19 cellular contexts compared by ENCODE assay signal in genomic region chr14:69941768-69942742, GRCh38.
A peak's percentile ranks its signal among the peaks of the same experiment; 100 is the strongest.
DNase-seq lines count a peak whose midpoint lies in the region; ATAC-seq and TF ChIP-seq lines count a peak whose summit lies in the region.
"Had no signal": no experiment of that assay in that cellular context is flagged by ENCODE, and none has a peak within 500 bp of the region (broad histone marks: within the 10 kb centered on the region; RNA-seq: fewer than 3 reads in every experiment).

No MANE protein-coding gene starts in this region.

- H4K20me1 ChIP-seq in SK-N-SH (ENCODE audit: insufficient read depth) = no peaks in the 10 kb centered on the region

- H3K36me3 ChIP-seq in SK-N-SH (replicated peaks in 1 of 2; ENCODE audit: control insufficient read depth in 1 of 2, insufficient read depth in 2 of 2, low read length in 1 of 2) (no peaks in the 10 kb centered on the region), liver (ENCODE audit: control insufficient read depth in 4 of 4, insufficient read depth in 3 of 4, low read depth in 1 of 4, low read length in 3 of 4) (peaks cover 0 to 4% (median 0%) of the 10 kb centered on the region in 4 donors), breast epithelium (no peaks in the 10 kb centered on the region)
- H3K36me3 ChIP-seq: BE2C had no signal

- H3K9ac ChIP-seq in SK-N-SH (no peak overlapping the region), liver (ENCODE audit: low read depth in 1 of 2, low read length in 2 of 2) (no peak overlapping the region)
- H3K9ac ChIP-seq: GM23248, KMS-11 had no signal

- POLR2A ChIA-PET in SK-N-SH (lab: Yijun Ruan, JAX) = interaction anchor here (1.3 kb wide), 1 partner anchor 61 kb away, joined by 4 read pairs; no protein-coding TSS in a partner anchor

- DNase-seq in NCI-H82 (lab: John Stamatoyannopoulos, UW) = peak; percentile 16
- DNase-seq in NCI-H82 treated with DMSO at 0.1 percent for 48 hours (lab: John Stamatoyannopoulos, UW; ENCODE audit: unreplicated experiment) = no peak
- peak; percentile 35 for DNase-seq in SK-N-SH
- no peak for DNase-seq in activated T-helper 1 cell treated with anti-CD3 and anti-CD28 coated beads, Interleukin-12 subunit alpha, Interleukin-12 subunit beta, Interleukin-2, Interleukin-4 antibody, amounts not matched to agents 30 ng/mL and 10 ng/mL and 1 ng/mL, durations not matched to agents 14 hours and 24 hours and 36 hours (ENCODE audit: low spot score)
- DNase-seq in NCI-H146 treated with DMSO at 0.1 percent for 48 hours (lab: John Stamatoyannopoulos, UW; ENCODE audit: unreplicated experiment) = no peak
- no peak for DNase-seq in breast epithelium (ENCODE audit: low spot score in 2 of 2)
- DNase-seq: BE2C; CD4-positive, alpha-beta T cell; DND-41; GM23248; HCEC 1CT; NCI-H1092 had no signal

- intact Hi-C loops in activated T-helper 1 cell treated with anti-CD3 and anti-CD28 coated beads, Interleukin-12 subunit alpha, Interleukin-12 subunit beta, Interleukin-2, Interleukin-4 antibody, amounts not matched to agents 30 ng/mL and 10 ng/mL and 1 ng/mL, durations not matched to agents 14 hours and 24 hours and 36 hours (cut with micrococcal nuclease) = no loop called here
- intact Hi-C loops in breast epithelium (cut with DNase I; ENCODE audit: low total_unique reads) = no loop called here

- no peaks in the 10 kb centered on the region for H3K27me3 ChIP-seq in SK-N-SH (ENCODE audit: insufficient read depth)
- H3K27me3 ChIP-seq in liver (ENCODE audit: control insufficient read depth in 4 of 4, insufficient read depth in 4 of 4, low read length in 3 of 4) = no peaks in the 10 kb centered on the region
- H3K27me3 ChIP-seq in breast epithelium = no peaks in the 10 kb centered on the region

- no peak for ATAC-seq in GM19452 (IDR thresholded peaks at IDR 0.05; ENCODE audit: unreplicated experiment)
- ATAC-seq: GM12878, Panc1 had no signal

- H3K27ac Mint-ChIP-seq in activated T-helper 1 cell treated with anti-CD3 and anti-CD28 coated beads, Interleukin-12 subunit alpha, Interleukin-12 subunit beta, Interleukin-2, Interleukin-4 antibody, amounts not matched to agents 30 ng/mL and 10 ng/mL and 1 ng/mL, durations not matched to agents 14 hours and 24 hours and 36 hours = no peak overlapping the region
- H3K27ac Mint-ChIP-seq: CD4-positive, alpha-beta T cell had no signal

- H3K36me3 Mint-ChIP-seq in activated T-helper 1 cell treated with anti-CD3 and anti-CD28 coated beads, Interleukin-12 subunit alpha, Interleukin-12 subunit beta, Interleukin-2, Interleukin-4 antibody, amounts not matched to agents 30 ng/mL and 10 ng/mL and 1 ng/mL, durations not matched to agents 14 hours and 24 hours and 36 hours (ENCODE audit: low read depth) = no peaks in the 10 kb centered on the region

- no peaks in the 10 kb centered on the region for H3K9me2 ChIP-seq in SK-N-SH

- no peak for TF ChIP-seq RAD21 in SK-N-SH (IDR thresholded peaks at IDR 0.05; ENCODE audit: low read length)
- peak; percentile 7 to 22 for TF ChIP-seq RAD21 in liver (IDR thresholded peaks at IDR 0.05)

- TF ChIP-seq EP300 in SK-N-SH (IDR thresholded peaks at IDR 0.05; ENCODE audit: borderline replicate concordance in 1 of 2, low read depth in 1 of 2, low read length in 1 of 2) = peak in 1 of 2 experiments; percentile 93; a peak in 2 of 4 replicates

- no peaks in the 10 kb centered on the region for H3K4me1 Mint-ChIP-seq in activated T-helper 1 cell treated with anti-CD3 and anti-CD28 coated beads, Interleukin-12 subunit alpha, Interleukin-12 subunit beta, Interleukin-2, Interleukin-4 antibody, amounts not matched to agents 30 ng/mL and 10 ng/mL and 1 ng/mL, durations not matched to agents 14 hours and 24 hours and 36 hours (ENCODE audit: low read depth)

- no peak overlapping the region for H3K4me2 ChIP-seq in SK-N-SH
- H3K4me2 ChIP-seq: KMS-11 had no signal

- no peak overlapping the region for H3K4me3 ChIP-seq in SK-N-SH (ENCODE audit: low read depth in 2 of 2, low read length in 1 of 2)
- peak overlapping the region in 1 of 3 donors; percentile 3 for H3K4me3 ChIP-seq in liver (ENCODE audit: low read depth in 1 of 3, low read length in 3 of 3)
- no peak overlapping the region for H3K4me3 ChIP-seq in breast epithelium
- H3K4me3 ChIP-seq: GM12878, GM23248, SK-N-MC had no signal

- H3K4me1 ChIP-seq in SK-N-SH (ENCODE audit: control insufficient read depth in 1 of 2, insufficient read depth in 2 of 2, low read depth in 1 of 2, low read length in 1 of 2) (peaks cover 0 to 50% of the 10 kb centered on the region in 2 experiments; a peak in 2 of 4 replicates), liver (ENCODE audit: control insufficient read depth in 4 of 4, insufficient read depth in 4 of 4, low read length in 3 of 4) (peaks cover 11 to 74% (median 50%) of the 10 kb centered on the region in 4 donors), breast epithelium (no peaks in the 10 kb centered on the region)
- H3K4me1 ChIP-seq: BE2C had no signal

- H3K27me3 Mint-ChIP-seq in activated T-helper 1 cell treated with anti-CD3 and anti-CD28 coated beads, Interleukin-12 subunit alpha, Interleukin-12 subunit beta, Interleukin-2, Interleukin-4 antibody, amounts not matched to agents 30 ng/mL and 10 ng/mL and 1 ng/mL, durations not matched to agents 14 hours and 24 hours and 36 hours (ENCODE audit: insufficient read depth) = peaks cover 14% of the 10 kb centered on the region

- H3K27ac ChIP-seq in SK-N-SH (ENCODE audit: low read depth in 2 of 2, low read length in 1 of 2) (peak overlapping the region in 1 of 2 experiments; percentile 94; a peak in 2 of 4 replicates), liver (ENCODE audit: low read depth in 1 of 2, low read length in 2 of 2) (peak overlapping the region; percentile 71 to 77), breast epithelium (no peak overlapping the region)
- H3K27ac ChIP-seq: 22Rv1, GM23248, KMS-11, SK-N-MC had no signal

- no peaks in the 10 kb centered on the region for H3K9me3 ChIP-seq in SK-N-SH
- H3K9me3 ChIP-seq in liver (ENCODE audit: control insufficient read depth in 4 of 4, low read length in 3 of 4) = peaks cover 0 to 8% (median 1%) of the 10 kb centered on the region in 4 donors
- peaks cover 0 to 8% of the 10 kb centered on the region in 2 donors for H3K9me3 ChIP-seq in breast epithelium
- H3K9me3 ChIP-seq: BE2C had no signal

- H3F3A ChIP-seq in SK-N-SH (replicated peaks; ENCODE audit: insufficient read depth) = no peaks in the 10 kb centered on the region

- TF ChIP-seq POLR2A in breast epithelium (IDR thresholded peaks at IDR 0.05) = no peak

- CTCF ChIA-PET in SK-N-SH (lab: Yijun Ruan, JAX) = interaction anchor here (0.7 to 8.5 kb wide), 5 partner anchors 11 to 86 kb away, joined by 3 to 39 read pairs (median 5); no protein-coding TSS in a partner anchor

- 6% methylated on average over 4 of the region's 4 CpGs for WGBS in SK-N-SH (ENCODE audit: low lambda C conversion rate)
- WGBS in liver = 20% methylated on average over 4 of the region's 4 CpGs

- H3K79me2 ChIP-seq in SK-N-SH (ENCODE audit: insufficient read depth) = no peaks in the 10 kb centered on the region

- no peak for TF ChIP-seq CTCF in SK-N-SH (IDR thresholded peaks at IDR 0.05)
- TF ChIP-seq CTCF in liver (IDR thresholded peaks at IDR 0.05; ENCODE audit: low read depth, low read length, missing input control) = no peak
- no peak for TF ChIP-seq CTCF in breast epithelium (IDR thresholded peaks at IDR 0.05)

- H3K4me3 Mint-ChIP-seq in activated T-helper 1 cell treated with anti-CD3 and anti-CD28 coated beads, Interleukin-12 subunit alpha, Interleukin-12 subunit beta, Interleukin-2, Interleukin-4 antibody, amounts not matched to agents 30 ng/mL and 10 ng/mL and 1 ng/mL, durations not matched to agents 14 hours and 24 hours and 36 hours = no peak overlapping the region
- H3K4me3 Mint-ChIP-seq: CD4-positive, alpha-beta T cell had no signal

- H2AFZ ChIP-seq in SK-N-SH (ENCODE audit: low read depth) = no peak overlapping the region
- H2AFZ ChIP-seq: GM23248 had no signal

- peaks cover 17% of the 10 kb centered on the region for H3K9me3 Mint-ChIP-seq in activated T-helper 1 cell treated with anti-CD3 and anti-CD28 coated beads, Interleukin-12 subunit alpha, Interleukin-12 subunit beta, Interleukin-2, Interleukin-4 antibody, amounts not matched to agents 30 ng/mL and 10 ng/mL and 1 ng/mL, durations not matched to agents 14 hours and 24 hours and 36 hours

TF ChIP-seq in SK-N-SH, 30 proteins besides CTCF, POLR2A, EP300 and RAD21:
- no peak for TF ChIP-seq IRF3 (IDR thresholded peaks at IDR 0.05; ENCODE audit: low read depth, low read length)
- peak; percentile 65 for TF ChIP-seq CHD2 (IDR thresholded peaks at IDR 0.05; ENCODE audit: low read length, partially characterized antibody)
- TF ChIP-seq RCOR1 (IDR thresholded peaks at IDR 0.05; ENCODE audit: low read length) = peak; percentile 89
- TF ChIP-seq GATA2 (CRISPR knock-in tag; IDR thresholded peaks at IDR 0.05) = peak; percentile 87
- TF ChIP-seq FOXJ3 (CRISPR knock-in tag; IDR thresholded peaks at IDR 0.05) = no peak

TF ChIP-seq in liver, 16 proteins besides CTCF, POLR2A, EP300 and RAD21 (continues in another document):
- TF ChIP-seq GABPA (IDR thresholded peaks at IDR 0.05 in 1 of 2, conservative IDR thresholded peaks at IDR 0.05 in 1 of 2) (peak in 1 of 2 donors; percentile 13), TAF1 (conservative IDR thresholded peaks at IDR 0.05) (no peak), ATF3 (IDR thresholded peaks at IDR 0.05) (no peak), HNF4G (IDR thresholded peaks at IDR 0.05) (no peak), EGR1 (IDR thresholded peaks at IDR 0.05; ENCODE audit: low read depth in 2 of 2) (peak in 1 of 2 donors; percentile 47), ZBTB33 (IDR thresholded peaks at IDR 0.05) (no peak), SP1 (IDR thresholded peaks at IDR 0.05) (peak; percentile 72), NR2F2 (IDR thresholded peaks at IDR 0.05) (no peak)

Comparison
In these comparisons a context has a peak if more than half of its experiments do, and no peak if none do; other contexts are left out.
1. DNase-seq: peak in NCI-H82 (single experiment) and SK-N-SH (single experiment); none in NCI-H82 treated with DMSO at 0.1 percent for 48 hours (single experiment), activated T-helper 1 cell treated with anti-CD3 and anti-CD28 coated beads, Interleukin-12 subunit alpha, Interleukin-12 subunit beta, Interleukin-2, Interleukin-4 antibody, amounts not matched to agents 30 ng/mL and 10 ng/mL and 1 ng/mL, durations not matched to agents 14 hours and 24 hours and 36 hours (single experiment), NCI-H146 treated with DMSO at 0.1 percent for 48 hours (single experiment) and breast epithelium (0 of 2).
2. H3K27ac ChIP-seq: peak in liver (2 of 2); none in breast epithelium (0 of 2).